In genomic region chr12:66724616-66725015, GRCh38 we compare ENCODE assay signal across 28 cellular contexts. TPM values are rescaled to one million over a fixed set of nuclear protein-coding genes. Genes with fewer than 3 reads are reported as not detected.
"Had no signal": no experiment of that assay in that cellular context is flagged by ENCODE, and none has a peak within 500 bp of the region (broad histone marks: within the 10 kb centered on the region; RNA-seq: fewer than 3 reads in every experiment).

No MANE protein-coding gene starts in this region.

- H3K36me3 Mint-ChIP-seq: activated CD4-positive, alpha-beta memory T cell treated with anti-CD3 and anti-CD28 coated beads for 36 hours; activated naive CD4-positive, alpha-beta T cell treated with anti-CD3 and anti-CD28 coated beads, Interleukin-2, amount 10 ng/mL, durations not matched to agents 7 days and 5 days; stimulated activated naive B cell treated with anti-CD40 and anti-IgM and Interleukin-4, amounts not matched to agents 10 μg/mL and 1 μg/mL and 100 μg/mL, for 72 hours had no signal

- H3K36me3 ChIP-seq: brain microvascular endothelial cell, stomach, tibial artery, upper lobe of right lung, WERI-Rb-1 had no signal

- H3K9me3 ChIP-seq: psoas muscle, stomach, tibial artery, upper lobe of right lung had no signal

- H3K4me3 ChIP-seq: psoas muscle, smooth muscle cell, stomach, tibial artery, upper lobe of right lung had no signal

- H3K4me1 Mint-ChIP-seq: activated naive CD4-positive, alpha-beta T cell treated with anti-CD3 and anti-CD28 coated beads, Interleukin-2, amount 10 ng/mL, durations not matched to agents 7 days and 5 days; T-helper 17 cell had no signal

- H3K27me3 ChIP-seq: brain microvascular endothelial cell, foreskin keratinocyte, stomach, tibial artery, upper lobe of right lung had no signal

- DNase-seq: activated CD4-positive, alpha-beta memory T cell treated with anti-CD3 and anti-CD28 coated beads for 36 hours; activated CD4-positive, alpha-beta T cell treated with anti-CD3 and anti-CD28 coated beads for 48 hours; activated CD8-positive, alpha-beta memory T cell treated with anti-CD3 and anti-CD28 coated beads, Interleukin-2, amount 50 U/mL, for 4 hours; activated effector memory CD4-positive, alpha-beta T cell treated with anti-CD3 and anti-CD28 coated beads, Interleukin-2, amount 50 U/mL, for 16 hours; activated naive CD4-positive, alpha-beta T cell treated with anti-CD3 and anti-CD28 coated beads, Interleukin-2, amount 10 ng/mL, durations not matched to agents 7 days and 5 days; activated T-cell treated with anti-CD3 and anti-CD28 coated beads, Interleukin-2, amount 50 U/mL, for 1 hour; amniotic stem cell; brain microvascular endothelial cell; central memory CD4-positive, alpha-beta T cell; foreskin keratinocyte; left ventricle myocardium superior; occipital lobe; psoas muscle; stimulated activated CD4-positive, alpha-beta T cell treated with anti-CD3 and anti-CD28 coated beads, Interleukin-1b, Interleukin-23, amount 100 ng/mL, for 48 hours; stimulated activated CD4-positive, alpha-beta T cell treated with anti-CD3 and anti-CD28 coated beads, Interleukin-4, amount 100 ng/mL, for 4 hours; stimulated activated CD8-positive, alpha-beta memory T cell treated with anti-CD3 and anti-CD28 coated beads, Interleukin-4, amount 100 ng/mL, for 48 hours; stimulated activated naive B cell treated with anti-CD40 and anti-IgM and Interleukin-4, amounts not matched to agents 10 μg/mL and 1 μg/mL and 100 μg/mL, for 72 hours; stomach; T-helper 17 cell; T1000; tibial artery; upper lobe of right lung; WERI-Rb-1 had no signal

- H3K4me2 ChIP-seq: smooth muscle cell had no signal

- ATAC-seq: activated CD4-positive, CD25-positive, alpha-beta regulatory T cell treated with anti-CD3 and anti-CD28 coated beads, Interleukin-2, amount 50 U/mL, for 24 hours; esophagus mucosa; foreskin keratinocyte; left ventricle myocardium superior; psoas muscle; stimulated activated naive B cell treated with anti-CD40 and anti-IgM and Interleukin-4, amounts not matched to agents 10 μg/mL and 1 μg/mL and 100 μg/mL, for 72 hours; T-helper 17 cell; upper lobe of right lung had no signal

- H3K27ac Mint-ChIP-seq: activated CD4-positive, alpha-beta memory T cell treated with anti-CD3 and anti-CD28 coated beads for 36 hours; activated naive CD4-positive, alpha-beta T cell treated with anti-CD3 and anti-CD28 coated beads, Interleukin-2, amount 10 ng/mL, durations not matched to agents 7 days and 5 days; activated T-helper 1 cell treated with anti-CD3 and anti-CD28 coated beads, Interleukin-12 subunit alpha, Interleukin-12 subunit beta, Interleukin-2, Interleukin-4 antibody, amounts not matched to agents 30 ng/mL and 10 ng/mL and 1 ng/mL, durations not matched to agents 14 hours and 24 hours and 36 hours; stimulated activated naive B cell treated with anti-CD40 and anti-IgM and Interleukin-4, amounts not matched to agents 10 μg/mL and 1 μg/mL and 100 μg/mL, for 72 hours; T-helper 17 cell had no signal

- H3K9me3 Mint-ChIP-seq: activated CD4-positive, alpha-beta memory T cell treated with anti-CD3 and anti-CD28 coated beads for 36 hours; activated naive CD4-positive, alpha-beta T cell treated with anti-CD3 and anti-CD28 coated beads, Interleukin-2, amount 10 ng/mL, durations not matched to agents 7 days and 5 days; activated T-helper 1 cell treated with anti-CD3 and anti-CD28 coated beads, Interleukin-12 subunit alpha, Interleukin-12 subunit beta, Interleukin-2, Interleukin-4 antibody, amounts not matched to agents 30 ng/mL and 10 ng/mL and 1 ng/mL, durations not matched to agents 14 hours and 24 hours and 36 hours; stimulated activated naive B cell treated with anti-CD40 and anti-IgM and Interleukin-4, amounts not matched to agents 10 μg/mL and 1 μg/mL and 100 μg/mL, for 72 hours had no signal

- H3K4me3 Mint-ChIP-seq: activated CD4-positive, alpha-beta memory T cell treated with anti-CD3 and anti-CD28 coated beads for 36 hours; activated naive CD4-positive, alpha-beta T cell treated with anti-CD3 and anti-CD28 coated beads, Interleukin-2, amount 10 ng/mL, durations not matched to agents 7 days and 5 days; activated T-helper 1 cell treated with anti-CD3 and anti-CD28 coated beads, Interleukin-12 subunit alpha, Interleukin-12 subunit beta, Interleukin-2, Interleukin-4 antibody, amounts not matched to agents 30 ng/mL and 10 ng/mL and 1 ng/mL, durations not matched to agents 14 hours and 24 hours and 36 hours; stimulated activated naive B cell treated with anti-CD40 and anti-IgM and Interleukin-4, amounts not matched to agents 10 μg/mL and 1 μg/mL and 100 μg/mL, for 72 hours; T-helper 17 cell had no signal

- H3K4me1 ChIP-seq: foreskin keratinocyte, parathyroid adenoma, psoas muscle, stomach, tibial artery, upper lobe of right lung had no signal

- H3K27me3 Mint-ChIP-seq: stimulated activated naive B cell treated with anti-CD40 and anti-IgM and Interleukin-4, amounts not matched to agents 10 μg/mL and 1 μg/mL and 100 μg/mL, for 72 hours had no signal

- H3K9ac ChIP-seq: parathyroid adenoma had no signal

- H3K27ac ChIP-seq: brain microvascular endothelial cell, foreskin keratinocyte, parathyroid adenoma, psoas muscle, stomach, tibial artery, upper lobe of right lung, WERI-Rb-1 had no signal

- H2AFZ ChIP-seq: parathyroid adenoma had no signal

RNA-seq across cellular contexts. Expression of gene GRIP1, which starts 45.7 kb away (rescaled TPM):
- total RNA-seq: activated T-helper 1 cell treated with anti-CD3 and anti-CD28 coated beads, Interleukin-12 subunit alpha, Interleukin-12 subunit beta, Interleukin-2, Interleukin-4 antibody, amounts not matched to agents 30 ng/mL and 10 ng/mL and 1 ng/mL, durations not matched to agents 14 hours and 24 hours and 36 hours had no signal
